ENCODE assay signal across 8 cellular contexts in the genomic region with DNA sequence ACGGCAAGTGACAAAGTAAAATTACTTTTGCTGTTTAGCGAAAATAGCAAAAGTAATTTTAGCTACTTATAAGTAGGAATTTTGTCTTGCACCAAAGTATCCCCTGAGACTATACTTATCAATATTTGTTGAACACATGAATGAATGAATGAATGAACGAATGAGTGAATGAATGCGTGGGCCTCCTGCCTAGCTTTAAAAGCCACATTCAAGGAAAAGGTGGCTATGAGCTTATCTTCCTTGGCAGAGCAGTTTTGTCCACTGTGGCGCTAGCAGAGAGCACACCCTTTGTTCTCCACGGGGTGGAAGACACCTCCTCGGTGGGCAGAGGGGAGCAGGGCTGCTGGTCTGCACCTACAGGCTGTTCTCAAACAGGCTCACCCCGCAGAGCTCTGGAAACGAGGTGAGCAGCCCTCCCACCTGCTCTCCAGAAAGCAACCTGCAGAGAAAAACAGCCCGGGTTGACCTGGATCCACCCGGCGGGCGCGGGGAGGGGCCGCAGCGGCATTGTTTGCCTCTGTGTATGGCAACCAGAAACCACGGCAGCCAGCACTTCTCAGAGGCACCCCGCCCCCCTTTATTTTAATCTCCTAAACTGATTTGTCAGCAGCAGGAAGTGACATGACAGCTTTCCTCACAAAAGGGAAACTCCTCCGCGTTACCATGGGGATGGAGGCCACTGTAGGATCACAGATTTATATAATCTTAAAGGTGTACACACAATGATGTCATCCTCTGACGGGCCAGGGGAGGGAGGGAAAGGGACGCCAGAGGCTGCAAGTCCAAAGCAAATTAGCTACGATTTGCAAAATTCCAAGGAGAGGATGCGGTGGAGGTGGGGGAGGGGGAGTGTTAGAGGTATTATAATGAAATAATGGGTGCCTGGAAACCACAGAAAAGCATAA. TPM values are rescaled to one million over a fixed set of nuclear protein-coding genes. Genes with fewer than 3 reads are reported as not detected.
DNase-seq lines count a peak whose midpoint lies in the region; ATAC-seq and FAIRE-seq lines count a peak whose summit lies in the region.

No MANE protein-coding gene starts in this region.

- peaks cover 36% of the 10 kb centered on the region for H3K36me3 ChIP-seq in BLaER1

- peak overlapping the region; percentile 100 for H3K4me3 ChIP-seq in BLaER1

- intact Hi-C loops in left colon (cut with DNase I, micrococcal nuclease), result no loop called here

- H3K4me2 ChIP-seq in BLaER1, result peak overlapping the region; percentile 94

- H3K9me3 ChIP-seq in BLaER1, result peaks cover 6% of the 10 kb centered on the region; the same call in 1 of the 2 replicates

- DNase-seq in NCI-H524 treated with DMSO at 0.1 percent for 48 hours (lab: John Stamatoyannopoulos, UW) (peak; percentile 86), left colon (peak; percentile 95 to 99)
- DNase-seq in activated CD4-positive, alpha-beta T cell treated with anti-CD3 and anti-CD28 coated beads for 48 hours, result peak; percentile 93
- DNase-seq in stimulated activated CD4-positive, alpha-beta T cell treated with anti-CD3 and anti-CD28 coated beads, Interleukin-1b, Interleukin-23, amount 100 ng/mL, for 4 hours (ENCODE audit: low read depth in 2 of 2), result peak; percentile 66 to 87

- H3K27ac ChIP-seq in BLaER1, result peak overlapping the region; percentile 58; the same call in 1 of the 2 replicates

- FAIRE-seq in colon (lab: Jason Lieb, UNC), result peak; percentile 10

- peaks cover 58% of the 10 kb centered on the region for H3K4me1 ChIP-seq in BLaER1

- H4K20me1 ChIP-seq in BLaER1, result peaks cover 47% of the 10 kb centered on the region

- ATAC-seq in GM19324 (IDR thresholded peaks at IDR 0.05; ENCODE audit: low FRiP score, unreplicated experiment), result peak; percentile 88
- ATAC-seq in HG03460 (IDR thresholded peaks at IDR 0.05; ENCODE audit: unreplicated experiment), result peak; percentile 93
- ATAC-seq in left colon, result peak; percentile 78

- no peaks in the 10 kb centered on the region for H3K27me3 ChIP-seq in BLaER1

- peak overlapping the region; percentile 65 for H3K9ac ChIP-seq in BLaER1

RNA-seq across cellular contexts. Expression of a gene that starts 5.9 kb away (rescaled TPM):
- 100 to 1,000 TPM; 148 to 242 TPM for total RNA-seq in left colon

Comparison
In these comparisons a context has a peak if more than half of its experiments do, and no peak if none do; other contexts are left out.
1. Peak in every context shown above with its lines: DNase-seq, ATAC-seq, H3K4me3 ChIP-seq and H3K27ac ChIP-seq.